Comparison of ENCODE assay signal across 8 cellular contexts in genomic region chr10:73644015-73644743, GRCh38. TPM values are rescaled to one million over a fixed set of nuclear protein-coding genes. Genes with fewer than 3 reads are reported as not detected.
DNase-seq lines count a peak whose midpoint lies in the region; ATAC-seq and TF ChIP-seq lines count a peak whose summit lies in the region.

No MANE protein-coding gene starts in this region.

- H3K9me3 ChIP-seq in prostate gland, result no peaks in the 10 kb centered on the region

- H3K27ac Mint-ChIP-seq in activated naive CD8-positive, alpha-beta T cell treated with anti-CD3 and anti-CD28 coated beads, Interleukin-2, amount 50 U/mL, for 24 hours, result no peak overlapping the region

- TF ChIP-seq POLR2A in prostate gland (IDR thresholded peaks at IDR 0.05), result no peak

- peaks cover 5% of the 10 kb centered on the region for H3K4me1 ChIP-seq in prostate gland (replicated peaks)

- WGBS in prostate gland, result 28% methylated on average over 5 of the region's 5 CpGs

- H3K9me3 Mint-ChIP-seq in activated naive CD8-positive, alpha-beta T cell treated with anti-CD3 and anti-CD28 coated beads, Interleukin-2, amount 50 U/mL, for 24 hours, result no peaks in the 10 kb centered on the region

- peaks cover 13% of the 10 kb centered on the region for H3K4me1 Mint-ChIP-seq in activated naive CD8-positive, alpha-beta T cell treated with anti-CD3 and anti-CD28 coated beads, Interleukin-2, amount 50 U/mL, for 24 hours

- intact Hi-C loops in Right ventricle myocardium superior (cut with DNase I), result no loop called here
- intact Hi-C loops in prostate gland (cut with DNase I), result loop anchor here (1.0 kb wide), 1 partner anchor 115 kb away; no protein-coding TSS in a partner anchor

- TF ChIP-seq CTCF in LNCaP clone FGC (IDR thresholded peaks at IDR 0.05; ENCODE audit: control insufficient read depth, extremely low read depth, insufficient read depth) (peak; percentile 74), prostate gland (IDR thresholded peaks at IDR 0.05) (peak; percentile 82 to 95 (median 91))

- H3K4me3 ChIP-seq in LNCaP clone FGC (ENCODE audit: low read depth, low read length), result no peak overlapping the region
- no peak overlapping the region for H3K4me3 ChIP-seq in prostate gland

- ATAC-seq in activated naive CD8-positive, alpha-beta T cell treated with anti-CD3 and anti-CD28 coated beads, Interleukin-2, amount 50 U/mL, for 24 hours, result peak; percentile 42
- ATAC-seq in Right ventricle myocardium superior (ENCODE audit: poor library complexity), result peak; percentile 40
- ATAC-seq in HG02973 (IDR thresholded peaks at IDR 0.05; ENCODE audit: unreplicated experiment), result no peak

- H3K27ac ChIP-seq in prostate gland, result no peak overlapping the region

- DNase-seq in SIG-M5 treated with dmso at 0.1 percent for 504 hours (lab: John Stamatoyannopoulos, UW; ENCODE audit: unreplicated experiment) (peak; percentile 48), SIG-M5 (lab: John Stamatoyannopoulos, UW) (no peak), LNCaP clone FGC (ENCODE audit: low read depth) (no peak), SK-N-DZ (ENCODE audit: low spot score) (peak; percentile 72), Right ventricle myocardium superior (no peak), prostate gland (ENCODE audit: low spot score) (peak; percentile 45)
- DNase-seq in activated naive CD8-positive, alpha-beta T cell treated with anti-CD3 and anti-CD28 coated beads, Interleukin-2, amount 50 U/mL, for 24 hours, result peak; percentile 37

- H3K27me3 Mint-ChIP-seq in activated naive CD8-positive, alpha-beta T cell treated with anti-CD3 and anti-CD28 coated beads, Interleukin-2, amount 50 U/mL, for 24 hours, result peaks cover 3% of the 10 kb centered on the region

- no peaks in the 10 kb centered on the region for H3K36me3 ChIP-seq in prostate gland

- no peaks in the 10 kb centered on the region for H3K27me3 ChIP-seq in prostate gland (replicated peaks; ENCODE audit: insufficient read depth)

- H3K36me3 Mint-ChIP-seq in activated naive CD8-positive, alpha-beta T cell treated with anti-CD3 and anti-CD28 coated beads, Interleukin-2, amount 50 U/mL, for 24 hours (ENCODE audit: low read depth), result no peaks in the 10 kb centered on the region

- H3K4me3 Mint-ChIP-seq in activated naive CD8-positive, alpha-beta T cell treated with anti-CD3 and anti-CD28 coated beads, Interleukin-2, amount 50 U/mL, for 24 hours, result no peak overlapping the region

RNA-seq across cellular contexts. Expression of gene MYOZ1, which starts 2.9 kb away (rescaled TPM):
- polyA plus RNA-seq in SK-N-DZ (2014; cell fraction: cytosol; rRNA removed), result 0.73 and 1.9 TPM in 2 replicates
- 0.15 and 0.83 TPM in 2 replicates for polyA plus RNA-seq in SK-N-DZ (2014; cell fraction: nucleus; rRNA removed)
- total RNA-seq in Right ventricle myocardium superior (0.38 TPM), prostate gland (1 to 10 TPM; 1.6 to 3.3 TPM)

RNA-seq across cellular contexts. Expression of gene SYNPO2L, which starts 11.7 kb away (rescaled TPM):
- polyA plus RNA-seq in SK-N-DZ (2014; cell fraction: cytosol; rRNA removed), result not detected in 2 replicates
- 0.03 and 0.12 TPM in 2 replicates for polyA plus RNA-seq in SK-N-DZ (2014; cell fraction: nucleus; rRNA removed)
- total RNA-seq in Right ventricle myocardium superior (213 TPM), prostate gland (under 1 TPM; 0.23 to 0.77 TPM)

RNA-seq across cellular contexts. Expression of gene USP54, which starts 53.0 kb away (rescaled TPM):
- polyA plus RNA-seq in SK-N-DZ (2014; cell fraction: cytosol; rRNA removed), result 13.0 and 22.3 TPM in 2 replicates
- polyA plus RNA-seq in SK-N-DZ (2014; cell fraction: nucleus; rRNA removed), result 17.2 and 21.1 TPM in 2 replicates
- total RNA-seq in Right ventricle myocardium superior (22.5 TPM), prostate gland (10 to 100 TPM; 53.0 to 79.6 TPM)

RNA-seq across cellular contexts. Expression of gene AGAP5, which starts 53.7 kb away (rescaled TPM):
- 2.0 and 11.4 TPM in 2 replicates for polyA plus RNA-seq in SK-N-DZ (2014; cell fraction: cytosol; rRNA removed)
- polyA plus RNA-seq in SK-N-DZ (2014; cell fraction: nucleus; rRNA removed), result 14.0 and 24.7 TPM in 2 replicates
- total RNA-seq in Right ventricle myocardium superior, result 3.5 TPM
- 1 to 10 TPM; 8.3 to 9.7 TPM for total RNA-seq in prostate gland

Comparison
In these comparisons a context has a peak if more than half of its experiments do, and no peak if none do; other contexts are left out.
1. DNase-seq: peak in SIG-M5 treated with dmso at 0.1 percent for 504 hours (single experiment), SK-N-DZ (single experiment), activated naive CD8-positive, alpha-beta T cell treated with anti-CD3 and anti-CD28 coated beads, Interleukin-2, amount 50 U/mL, for 24 hours (single experiment) and prostate gland (single experiment); none in SIG-M5 (single experiment), LNCaP clone FGC (single experiment) and Right ventricle myocardium superior (single experiment).
2. RNA of gene SYNPO2L, which starts 11.7 kb away (total RNA-seq): 213 TPM in Right ventricle myocardium superior (single experiment); 0.23 to 0.77 TPM in prostate gland; every median in the first group is over 100 times any median in the second.